1 cellular context compared by ENCODE assay signal in genomic region chr18:39441648-39442047, GRCh38.
TF ChIP-seq lines count a peak whose summit lies in the region.

No MANE protein-coding gene starts in this region.

TF ChIP-seq in WTC11, 78 proteins besides CTCF, POLR2A, EP300 and RAD21 (continued from another document):
- TF ChIP-seq, protein P1, sequence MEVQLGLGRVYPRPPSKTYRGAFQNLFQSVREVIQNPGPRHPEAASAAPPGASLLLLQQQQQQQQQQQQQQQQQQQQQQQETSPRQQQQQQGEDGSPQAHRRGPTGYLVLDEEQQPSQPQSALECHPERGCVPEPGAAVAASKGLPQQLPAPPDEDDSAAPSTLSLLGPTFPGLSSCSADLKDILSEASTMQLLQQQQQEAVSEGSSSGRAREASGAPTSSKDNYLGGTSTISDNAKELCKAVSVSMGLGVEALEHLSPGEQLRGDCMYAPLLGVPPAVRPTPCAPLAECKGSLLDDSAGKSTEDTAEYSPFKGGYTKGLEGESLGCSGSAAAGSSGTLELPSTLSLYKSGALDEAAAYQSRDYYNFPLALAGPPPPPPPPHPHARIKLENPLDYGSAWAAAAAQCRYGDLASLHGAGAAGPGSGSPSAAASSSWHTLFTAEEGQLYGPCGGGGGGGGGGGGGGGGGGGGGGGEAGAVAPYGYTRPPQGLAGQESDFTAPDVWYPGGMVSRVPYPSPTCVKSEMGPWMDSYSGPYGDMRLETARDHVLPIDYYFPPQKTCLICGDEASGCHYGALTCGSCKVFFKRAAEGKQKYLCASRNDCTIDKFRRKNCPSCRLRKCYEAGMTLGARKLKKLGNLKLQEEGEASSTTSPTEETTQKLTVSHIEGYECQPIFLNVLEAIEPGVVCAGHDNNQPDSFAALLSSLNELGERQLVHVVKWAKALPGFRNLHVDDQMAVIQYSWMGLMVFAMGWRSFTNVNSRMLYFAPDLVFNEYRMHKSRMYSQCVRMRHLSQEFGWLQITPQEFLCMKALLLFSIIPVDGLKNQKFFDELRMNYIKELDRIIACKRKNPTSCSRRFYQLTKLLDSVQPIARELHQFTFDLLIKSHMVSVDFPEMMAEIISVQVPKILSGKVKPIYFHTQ (CRISPR knock-in tag; IDR thresholded peaks at IDR 0.05) = no peak
- no peak for TF ChIP-seq SP1 (CRISPR knock-in tag; conservative IDR thresholded peaks at IDR 0.05)
- TF ChIP-seq CREM (CRISPR knock-in tag; IDR thresholded peaks at IDR 0.05) = no peak
- no peak for TF ChIP-seq SMAD4 (CRISPR knock-in tag; IDR thresholded peaks at IDR 0.05)
- TF ChIP-seq CREB1 (CRISPR knock-in tag; IDR thresholded peaks at IDR 0.05) = no peak
- TF ChIP-seq, protein P2, sequence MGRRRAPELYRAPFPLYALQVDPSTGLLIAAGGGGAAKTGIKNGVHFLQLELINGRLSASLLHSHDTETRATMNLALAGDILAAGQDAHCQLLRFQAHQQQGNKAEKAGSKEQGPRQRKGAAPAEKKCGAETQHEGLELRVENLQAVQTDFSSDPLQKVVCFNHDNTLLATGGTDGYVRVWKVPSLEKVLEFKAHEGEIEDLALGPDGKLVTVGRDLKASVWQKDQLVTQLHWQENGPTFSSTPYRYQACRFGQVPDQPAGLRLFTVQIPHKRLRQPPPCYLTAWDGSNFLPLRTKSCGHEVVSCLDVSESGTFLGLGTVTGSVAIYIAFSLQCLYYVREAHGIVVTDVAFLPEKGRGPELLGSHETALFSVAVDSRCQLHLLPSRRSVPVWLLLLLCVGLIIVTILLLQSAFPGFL (CRISPR knock-in tag; IDR thresholded peaks at IDR 0.05; ENCODE audit: borderline replicate concordance) = no peak
- TF ChIP-seq E2F1 (CRISPR knock-in tag; IDR thresholded peaks at IDR 0.05) = no peak
